In genomic region chr6:53503060-53503459, GRCh38 we compare ENCODE assay signal across 1 cellular context.
TF ChIP-seq lines count a peak whose summit lies in the region.

No MANE protein-coding gene starts in this region.

TF ChIP-seq in HepG2, 621 proteins besides CTCF, POLR2A, EP300 and RAD21:
- TF ChIP-seq FIP1L1 (IDR thresholded peaks at IDR 0.05; ENCODE audit: borderline replicate concordance, insufficient read depth, low read depth, low read length) (no peak), NONO (IDR thresholded peaks at IDR 0.05) (no peak), NONO (CRISPR knock-in tag; conservative IDR thresholded peaks at IDR 0.05) (no peak), POLR2G (IDR thresholded peaks at IDR 0.05; ENCODE audit: low read depth, low read length) (0 out of 2 replicates have a peak, but pooled peaks have one; percentile 27), RBM22 (optimal IDR thresholded peaks at IDR 0.05; ENCODE audit: low read length) (peak; percentile 92), NCOR1 (IDR thresholded peaks at IDR 0.05; ENCODE audit: borderline replicate concordance, low read length) (no peak), MTF1 (CRISPR knock-in tag; IDR thresholded peaks at IDR 0.05) (no peak), HBP1 (CRISPR knock-in tag; IDR thresholded peaks at IDR 0.05; ENCODE audit: low read depth) (no peak), NFE2L1 (CRISPR knock-in tag; IDR thresholded peaks at IDR 0.05; ENCODE audit: borderline replicate concordance) (no peak)
